Comparison of ENCODE assay signal across 9 cellular contexts in genomic region chr3:53806182-53807116, GRCh38. TPM values are rescaled to one million over a fixed set of nuclear protein-coding genes. Genes with fewer than 3 reads are reported as not detected.
DNase-seq lines count a peak whose midpoint lies in the region; ATAC-seq, FAIRE-seq and TF ChIP-seq lines count a peak whose summit lies in the region.
"Had no signal": no experiment of that assay in that cellular context is flagged by ENCODE, and none has a peak within 500 bp of the region (broad histone marks: within the 10 kb centered on the region; RNA-seq: fewer than 3 reads in every experiment).

No MANE protein-coding gene starts in this region.

- no peak for TF ChIP-seq CTCF in A549 (IDR thresholded peaks at IDR 0.05)

- peak in 1 of 2 experiments; percentile 17 for DNase-seq in A549 (ENCODE audit: low read depth in 1 of 2, low spot score in 1 of 2)
- DNase-seq in left colon: peak; percentile 53 to 70
- no peak for DNase-seq in UCSD-AML1 (lab: John Stamatoyannopoulos, UW; ENCODE audit: unreplicated experiment)
- DNase-seq in effector CD8-positive, alpha-beta T cell (lab: John Stamatoyannopoulos, UW): no peak
- no peak for DNase-seq in activated naive CD4-positive, alpha-beta T cell treated with anti-CD3 and anti-CD28 coated beads, Interleukin-2, amount 50 U/mL, for 16 hours
- no peak for DNase-seq in DMS153 (lab: John Stamatoyannopoulos, UW)

- no peak for TF ChIP-seq RAD21 in A549 (conservative IDR thresholded peaks at IDR 0.05 in 1 of 2, IDR thresholded peaks at IDR 0.05 in 1 of 2)

- peak overlapping the region in 1 of 2 experiments; percentile 48; a peak in 2 of 6 replicates for H3K27ac ChIP-seq in A549
- peak overlapping the region; percentile 87 for H3K27ac ChIP-seq in angular gyrus (ENCODE audit: low read depth, low read length)
- H3K27ac ChIP-seq: C4-2B had no signal

- peaks cover 23% of the 10 kb centered on the region for H3K4me1 ChIP-seq in A549

- TF ChIP-seq POLR2A in A549 (IDR thresholded peaks at IDR 0.05; ENCODE audit: low read length): no peak

- no peak for TF ChIP-seq EP300 in A549 (IDR thresholded peaks at IDR 0.05)

- peak; percentile 57 to 69; a peak in 5 of 6 replicates for ATAC-seq in A549
- ATAC-seq in GM21619 (IDR thresholded peaks at IDR 0.05; ENCODE audit: unreplicated experiment): peak; percentile 52
- peak; percentile 94 for ATAC-seq in left colon

- no peak overlapping the region for H3K4me3 ChIP-seq in A549

- POLR2A ChIA-PET in A549 (lab: Yijun Ruan, JAX): no interaction called here

- CTCF ChIA-PET in A549 (lab: Yijun Ruan, JAX): interaction anchor here (1.8 kb wide), 1 partner anchor 15 kb away, joined by 3 read pairs; no protein-coding TSS in a partner anchor

- 65% methylated on average over 8 of the region's 10 CpGs for WGBS in A549 (ENCODE audit: missing lambda C conversion rate)

- intact Hi-C loops in left colon (cut with DNase I, micrococcal nuclease): no loop called here

- FAIRE-seq in A549 (lab: Jason Lieb, UNC): no peak

- peak overlapping the region; percentile 48 for H3K4me2 ChIP-seq in A549

- H3K9me3 ChIP-seq in A549: no peaks in the 10 kb centered on the region

TF ChIP-seq in A549, 52 proteins besides CTCF, POLR2A, EP300 and RAD21:
- TF ChIP-seq, protein P1, sequence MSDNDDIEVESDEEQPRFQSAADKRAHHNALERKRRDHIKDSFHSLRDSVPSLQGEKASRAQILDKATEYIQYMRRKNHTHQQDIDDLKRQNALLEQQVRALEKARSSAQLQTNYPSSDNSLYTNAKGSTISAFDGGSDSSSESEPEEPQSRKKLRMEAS (IDR thresholded peaks at IDR 0.05): no peak
- no peak for TF ChIP-seq RNF2 (IDR thresholded peaks at IDR 0.05; ENCODE audit: borderline replicate concordance, low read depth)
- TF ChIP-seq RARB (CRISPR knock-in tag; IDR thresholded peaks at IDR 0.05): no peak
- no peak for TF ChIP-seq EHF (CRISPR knock-in tag; IDR thresholded peaks at IDR 0.05)
- no peak for TF ChIP-seq ZNF302 (CRISPR knock-in tag; IDR thresholded peaks at IDR 0.05)
- TF ChIP-seq BHLHE40 (IDR thresholded peaks at IDR 0.05; ENCODE audit: low read depth, low read length): no peak
- TF ChIP-seq ZFP36 (IDR thresholded peaks at IDR 0.05; ENCODE audit: borderline replicate concordance, partially characterized antibody): no peak

RNA-seq across cellular contexts. Expression of gene CHDH, which starts 39.8 kb away (rescaled TPM):
- polyA plus RNA-seq in A549 (2011; rRNA removed): 1.1 and 2.0 TPM in 2 replicates
- polyA plus RNA-seq in A549 (2012; cell fraction: cytosol; rRNA removed): 1.1 and 1.4 TPM in 2 replicates
- 5.3 TPM in 2 replicates for polyA plus RNA-seq in A549 (2012; cell fraction: nucleus; rRNA removed)
- 2.1 to 3.3 TPM (median 2.8 TPM) in 3 replicates for polyA plus RNA-seq in A549 (2017; fragmentation: RNase III; extraction: RNeasy Plus Mini Kit Qiagen cat#74134 plus additional on column Dnase treatment)
- polyA minus RNA-seq in A549 (2011; rRNA and poly(A)+ RNA removed): 1.4 and 1.7 TPM in 2 replicates
- total RNA-seq in left colon: 10 to 100 TPM; 30.6 to 34.1 TPM

RNA-seq across cellular contexts. Expression of gene IL17RB, which starts 39.9 kb away (rescaled TPM):
- polyA plus RNA-seq in A549 (2011; rRNA removed) (2.2 and 2.9 TPM in 2 replicates), A549 (2017; fragmentation: RNase III; extraction: RNeasy Plus Mini Kit Qiagen cat#74134 plus additional on column Dnase treatment) (1.7 to 2.3 TPM (median 1.9 TPM) in 3 replicates)
- 1.2 and 1.3 TPM in 2 replicates for polyA plus RNA-seq in A549 (2012; cell fraction: cytosol; rRNA removed)
- 2.3 and 3.5 TPM in 2 replicates for polyA plus RNA-seq in A549 (2012; cell fraction: nucleus; rRNA removed)
- polyA minus RNA-seq in A549 (2011; rRNA and poly(A)+ RNA removed): 0.78 and 0.99 TPM in 2 replicates
- 10 to 100 TPM; 10.9 to 15.6 TPM for total RNA-seq in left colon

Comparison
In these comparisons a context has a peak if more than half of its experiments do, and no peak if none do; other contexts are left out.
1. DNase-seq: peak in left colon (2 of 2); none in UCSD-AML1 (single experiment), effector CD8-positive, alpha-beta T cell (single experiment), activated naive CD4-positive, alpha-beta T cell treated with anti-CD3 and anti-CD28 coated beads, Interleukin-2, amount 50 U/mL, for 16 hours (single experiment) and DMS153 (single experiment).
2. Peak in every context shown above with its lines, with median percentiles within 50 percentile points of each other: ATAC-seq.